In the genomic region with DNA sequence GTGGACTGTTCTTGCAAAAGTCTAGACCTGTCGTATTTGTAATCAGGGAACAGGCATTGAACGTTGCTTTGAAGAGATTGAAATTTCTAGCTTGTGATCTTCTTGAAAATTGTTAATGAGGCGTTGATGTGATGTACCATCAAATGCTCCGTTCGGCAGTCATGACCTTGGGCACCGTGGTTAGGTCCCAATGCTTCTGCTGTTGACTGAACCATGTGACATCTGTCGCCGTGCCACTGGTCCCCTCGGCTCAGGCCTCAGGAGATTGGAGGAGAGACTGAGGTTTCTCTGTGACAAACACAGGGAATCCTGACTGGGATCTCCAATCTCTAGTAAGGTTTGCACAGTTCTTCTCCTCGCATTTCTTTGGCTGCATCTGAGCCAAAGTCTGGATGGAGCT, we compare ENCODE assay signal across 10 cellular contexts. TPM values are rescaled to one million over a fixed set of nuclear protein-coding genes. Genes with fewer than 3 reads are reported as not detected.
DNase-seq lines count a peak whose midpoint lies in the region; ATAC-seq lines count a peak whose summit lies in the region.
"Had no signal": no experiment of that assay in that cellular context is flagged by ENCODE, and none has a peak within 500 bp of the region (broad histone marks: within the 10 kb centered on the region; RNA-seq: fewer than 3 reads in every experiment).

No MANE protein-coding gene starts in this region.

- peaks cover 29% of the 10 kb centered on the region for H3K36me3 Mint-ChIP-seq in activated T-helper 1 cell treated with anti-CD3 and anti-CD28 coated beads, Interleukin-12 subunit alpha, Interleukin-12 subunit beta, Interleukin-2, Interleukin-4 antibody, amounts not matched to agents 30 ng/mL and 10 ng/mL and 1 ng/mL, durations not matched to agents 14 hours and 24 hours and 36 hours (ENCODE audit: low read depth)
- H3K36me3 Mint-ChIP-seq in natural killer cell treated with Interleukin-12 subunit alpha and Interleukin-12 subunit beta and Interleukin-15 and Interleukin-18, amount 100 ng/mL, for 72 hours = peaks cover 13% of the 10 kb centered on the region

- DNase-seq in COLO668 (lab: John Stamatoyannopoulos, UW; ENCODE audit: unreplicated experiment) (peak; percentile 39), Kasumi-1 (lab: John Stamatoyannopoulos, UW) (peak; percentile 30 to 41), NCI-H2029 (lab: John Stamatoyannopoulos, UW) (no peak), NCI-H748 treated with DMSO at 0.1 percent for 48 hours (lab: John Stamatoyannopoulos, UW) (no peak)
- DNase-seq in activated T-helper 1 cell treated with anti-CD3 and anti-CD28 coated beads, Interleukin-12 subunit alpha, Interleukin-12 subunit beta, Interleukin-2, Interleukin-4 antibody, amounts not matched to agents 30 ng/mL and 10 ng/mL and 1 ng/mL, durations not matched to agents 14 hours and 24 hours and 36 hours (ENCODE audit: low spot score) = peak; percentile 24
- DNase-seq in natural killer cell treated with Interleukin-12 subunit alpha and Interleukin-12 subunit beta and Interleukin-15 and Interleukin-18, amount 100 ng/mL, for 72 hours (ENCODE audit: low spot score) = no peak
- DNase-seq: NCI-H1105, retina had no signal

- peak overlapping the region; percentile 97 for H3K4me3 Mint-ChIP-seq in activated T-helper 1 cell treated with anti-CD3 and anti-CD28 coated beads, Interleukin-12 subunit alpha, Interleukin-12 subunit beta, Interleukin-2, Interleukin-4 antibody, amounts not matched to agents 30 ng/mL and 10 ng/mL and 1 ng/mL, durations not matched to agents 14 hours and 24 hours and 36 hours
- H3K4me3 Mint-ChIP-seq in natural killer cell treated with Interleukin-12 subunit alpha and Interleukin-12 subunit beta and Interleukin-15 and Interleukin-18, amount 100 ng/mL, for 72 hours = peak overlapping the region; percentile 73

- ATAC-seq in natural killer cell treated with Interleukin-12 subunit alpha and Interleukin-12 subunit beta and Interleukin-15 and Interleukin-18, amount 100 ng/mL, for 72 hours = peak; percentile 1 to 28
- ATAC-seq in GM18858 (IDR thresholded peaks at IDR 0.05; ENCODE audit: unreplicated experiment) (no peak), HG02571 (IDR thresholded peaks at IDR 0.05; ENCODE audit: unreplicated experiment) (no peak)

- H3K27me3 Mint-ChIP-seq in activated T-helper 1 cell treated with anti-CD3 and anti-CD28 coated beads, Interleukin-12 subunit alpha, Interleukin-12 subunit beta, Interleukin-2, Interleukin-4 antibody, amounts not matched to agents 30 ng/mL and 10 ng/mL and 1 ng/mL, durations not matched to agents 14 hours and 24 hours and 36 hours (ENCODE audit: insufficient read depth) = no peaks in the 10 kb centered on the region
- no peaks in the 10 kb centered on the region for H3K27me3 Mint-ChIP-seq in natural killer cell treated with Interleukin-12 subunit alpha and Interleukin-12 subunit beta and Interleukin-15 and Interleukin-18, amount 100 ng/mL, for 72 hours

- H3K9me3 Mint-ChIP-seq in activated T-helper 1 cell treated with anti-CD3 and anti-CD28 coated beads, Interleukin-12 subunit alpha, Interleukin-12 subunit beta, Interleukin-2, Interleukin-4 antibody, amounts not matched to agents 30 ng/mL and 10 ng/mL and 1 ng/mL, durations not matched to agents 14 hours and 24 hours and 36 hours = no peaks in the 10 kb centered on the region
- H3K9me3 Mint-ChIP-seq in natural killer cell treated with Interleukin-12 subunit alpha and Interleukin-12 subunit beta and Interleukin-15 and Interleukin-18, amount 100 ng/mL, for 72 hours = no peaks in the 10 kb centered on the region

- H3K4me1 Mint-ChIP-seq in activated T-helper 1 cell treated with anti-CD3 and anti-CD28 coated beads, Interleukin-12 subunit alpha, Interleukin-12 subunit beta, Interleukin-2, Interleukin-4 antibody, amounts not matched to agents 30 ng/mL and 10 ng/mL and 1 ng/mL, durations not matched to agents 14 hours and 24 hours and 36 hours (ENCODE audit: low read depth) = peaks cover 61% of the 10 kb centered on the region
- H3K4me1 Mint-ChIP-seq in natural killer cell treated with Interleukin-12 subunit alpha and Interleukin-12 subunit beta and Interleukin-15 and Interleukin-18, amount 100 ng/mL, for 72 hours (ENCODE audit: low read depth in 2 of 2) = peaks cover 55 to 72% of the 10 kb centered on the region in 2 donors

- intact Hi-C loops in activated T-helper 1 cell treated with anti-CD3 and anti-CD28 coated beads, Interleukin-12 subunit alpha, Interleukin-12 subunit beta, Interleukin-2, Interleukin-4 antibody, amounts not matched to agents 30 ng/mL and 10 ng/mL and 1 ng/mL, durations not matched to agents 14 hours and 24 hours and 36 hours (cut with micrococcal nuclease) = loop anchor here (5.0 to 10.0 kb wide), 3 partner anchors 367 to 675 kb away; a partner anchor contains a TSS

- peak overlapping the region; percentile 94 for H3K27ac Mint-ChIP-seq in activated T-helper 1 cell treated with anti-CD3 and anti-CD28 coated beads, Interleukin-12 subunit alpha, Interleukin-12 subunit beta, Interleukin-2, Interleukin-4 antibody, amounts not matched to agents 30 ng/mL and 10 ng/mL and 1 ng/mL, durations not matched to agents 14 hours and 24 hours and 36 hours
- H3K27ac Mint-ChIP-seq in natural killer cell treated with Interleukin-12 subunit alpha and Interleukin-12 subunit beta and Interleukin-15 and Interleukin-18, amount 100 ng/mL, for 72 hours = peak overlapping the region; percentile 77 to 98

RNA-seq across cellular contexts. Expression of a gene that starts 18.1 kb away (rescaled TPM):
- 237 and 254 TPM in 2 replicates for total RNA-seq in activated T-helper 1 cell treated with anti-CD3 and anti-CD28 coated beads, Interleukin-12 subunit alpha, Interleukin-12 subunit beta, Interleukin-2, Interleukin-4 antibody, amounts not matched to agents 30 ng/mL and 10 ng/mL and 1 ng/mL, durations not matched to agents 14 hours and 24 hours and 36 hours
- total RNA-seq in natural killer cell treated with Interleukin-12 subunit alpha and Interleukin-12 subunit beta and Interleukin-15 and Interleukin-18, amount 100 ng/mL, for 72 hours = 100 to 1,000 TPM; 157 to 360 TPM

RNA-seq across cellular contexts. Expression of a gene that starts 35.4 kb away (rescaled TPM):
- total RNA-seq in activated T-helper 1 cell treated with anti-CD3 and anti-CD28 coated beads, Interleukin-12 subunit alpha, Interleukin-12 subunit beta, Interleukin-2, Interleukin-4 antibody, amounts not matched to agents 30 ng/mL and 10 ng/mL and 1 ng/mL, durations not matched to agents 14 hours and 24 hours and 36 hours = 18.3 and 18.6 TPM in 2 replicates
- total RNA-seq in natural killer cell treated with Interleukin-12 subunit alpha and Interleukin-12 subunit beta and Interleukin-15 and Interleukin-18, amount 100 ng/mL, for 72 hours = 10 to 100 TPM; 27.6 to 58.5 TPM

Comparison
In these comparisons a context has a peak if more than half of its experiments do, and no peak if none do; other contexts are left out.
1. DNase-seq: peak in COLO668 (single experiment), Kasumi-1 (2 of 2) and activated T-helper 1 cell treated with anti-CD3 and anti-CD28 coated beads, Interleukin-12 subunit alpha, Interleukin-12 subunit beta, Interleukin-2, Interleukin-4 antibody, amounts not matched to agents 30 ng/mL and 10 ng/mL and 1 ng/mL, durations not matched to agents 14 hours and 24 hours and 36 hours (single experiment); none in natural killer cell treated with Interleukin-12 subunit alpha and Interleukin-12 subunit beta and Interleukin-15 and Interleukin-18, amount 100 ng/mL, for 72 hours (single experiment), NCI-H2029 (single experiment) and NCI-H748 treated with DMSO at 0.1 percent for 48 hours (single experiment).
2. ATAC-seq: peak in natural killer cell treated with Interleukin-12 subunit alpha and Interleukin-12 subunit beta and Interleukin-15 and Interleukin-18, amount 100 ng/mL, for 72 hours (2 of 2); none in GM18858 (single experiment) and HG02571 (single experiment).